ENCODE assay signal across 8 cellular contexts in the genomic region with DNA sequence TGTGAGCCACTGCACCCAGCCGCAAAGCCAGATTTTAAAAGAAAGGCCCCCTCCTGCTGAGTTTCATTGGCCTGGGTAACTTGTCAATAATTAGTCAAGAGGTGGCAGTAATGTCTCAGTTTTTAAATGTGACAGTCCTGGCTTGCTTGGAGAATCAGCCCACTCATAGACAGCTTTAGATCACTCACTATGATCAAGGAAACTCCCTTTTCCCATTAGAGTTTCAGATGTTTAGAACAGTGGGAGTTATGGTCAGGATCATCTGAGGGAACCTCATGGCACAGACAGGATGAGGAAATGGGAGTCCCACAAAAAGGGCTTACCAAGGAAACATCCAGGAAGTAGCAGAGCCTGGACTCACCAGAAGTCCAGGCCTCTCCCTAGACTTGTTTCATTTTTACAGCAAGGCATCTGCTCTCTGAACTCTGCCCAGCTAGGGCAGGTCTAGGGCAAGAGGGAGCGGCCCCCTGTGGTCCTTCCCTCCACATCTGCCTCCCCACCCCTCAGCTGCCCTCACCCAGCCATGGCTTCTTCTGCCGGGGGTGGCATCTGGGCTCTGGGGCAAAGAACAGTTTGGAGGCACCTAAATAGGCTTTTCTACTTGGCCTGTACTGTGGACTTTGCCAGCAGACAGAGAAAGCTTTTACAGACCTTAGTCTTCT. TPM values are rescaled to one million over a fixed set of nuclear protein-coding genes. Genes with fewer than 3 reads are reported as not detected.
DNase-seq lines count a peak whose midpoint lies in the region; ATAC-seq and TF ChIP-seq lines count a peak whose summit lies in the region.

No MANE protein-coding gene starts in this region.

- no peak overlapping the region for H3K27ac ChIP-seq in WERI-Rb-1

- H3K9ac ChIP-seq in Loucy (ENCODE audit: low read depth, low read length, poor library complexity, severe bottlenecking), result no peak overlapping the region

- H3K27me3 ChIP-seq in Loucy (ENCODE audit: insufficient read depth, low read length, poor library complexity, severe bottlenecking), result no peaks in the 10 kb centered on the region
- no peaks in the 10 kb centered on the region for H3K27me3 ChIP-seq in WERI-Rb-1 (ENCODE audit: insufficient read depth, low read depth, severe bottlenecking)

- H3K27me3 Mint-ChIP-seq in mesothelial cell of epicardium (ENCODE audit: low read depth), result peaks cover 1% of the 10 kb centered on the region

- H3K9me3 ChIP-seq in Loucy (ENCODE audit: insufficient read depth, low read depth, low read length) (no peaks in the 10 kb centered on the region), WERI-Rb-1 (ENCODE audit: severe bottlenecking) (no peaks in the 10 kb centered on the region)

- no peaks in the 10 kb centered on the region for H3K9me3 Mint-ChIP-seq in mesothelial cell of epicardium

- no peaks in the 10 kb centered on the region for H3F3A ChIP-seq in Loucy (ENCODE audit: low read depth)

- no peak overlapping the region for H3K4me2 ChIP-seq in Loucy (ENCODE audit: low read depth, low read length, poor library complexity, severe bottlenecking)

- H3K27ac Mint-ChIP-seq in mesothelial cell of epicardium, result no peak overlapping the region

- no peak overlapping the region for H3K4me3 Mint-ChIP-seq in mesothelial cell of epicardium

- no peaks in the 10 kb centered on the region for H3K36me3 ChIP-seq in Loucy (ENCODE audit: insufficient read depth, low read length)
- no peaks in the 10 kb centered on the region for H3K36me3 ChIP-seq in WERI-Rb-1

- H4K20me1 ChIP-seq in Loucy (ENCODE audit: insufficient read depth, low read length, poor library complexity, severe bottlenecking), result no peaks in the 10 kb centered on the region

- in situ Hi-C loops in ACHN (cut with HindIII; ENCODE audit: low pct_ligation_motif_present, low pct_unique_long_range_greater_than_20kb, low sequenced_read_pairs), result loop anchor here (25.0 kb wide), 1 partner anchor 255 kb away; no protein-coding TSS in a partner anchor
- in situ Hi-C loops in GM13977 (cut with MboI; ENCODE audit: low pct_unique_long_range_greater_than_20kb, low sequenced_read_pairs, unreplicated experiment), result no loop called here

- H3K9me2 ChIP-seq in Loucy (replicated peaks; ENCODE audit: low read depth, low read length), result no peaks in the 10 kb centered on the region

- no peaks in the 10 kb centered on the region for H3K79me2 ChIP-seq in Loucy (ENCODE audit: insufficient read depth, low read length)

- no peak overlapping the region for H2AFZ ChIP-seq in Loucy (ENCODE audit: low read length)

- no peak overlapping the region for H3K4me3 ChIP-seq in Loucy (ENCODE audit: low read length, poor library complexity, severe bottlenecking)
- H3K4me3 ChIP-seq in WERI-Rb-1 (ENCODE audit: low read depth, low read length), result no peak overlapping the region

- DNase-seq in ACHN (peak; percentile 76), GM13977 (ENCODE audit: low spot score) (peak; percentile 74), WERI-Rb-1 (peak; percentile 30), left ventricle myocardium superior (no peak), stromal cell of bone marrow (ENCODE audit: low read depth) (peak; percentile 39), mesothelial cell of epicardium (ENCODE audit: low spot score in 2 of 2, unreplicated experiment in 2 of 2) (no peak)

- no peaks in the 10 kb centered on the region for H3K36me3 Mint-ChIP-seq in mesothelial cell of epicardium

- TF ChIP-seq CTCF in GM13977 (IDR thresholded peaks at IDR 0.05; ENCODE audit: extremely low read depth, insufficient read depth, missing control alignments) (peak; percentile 50), Loucy (conservative IDR thresholded peaks at IDR 0.05; ENCODE audit: low read length) (peak; percentile 43), WERI-Rb-1 (IDR thresholded peaks at IDR 0.05; ENCODE audit: low read depth, low read length) (peak; percentile 15; the same call in 1 of the 2 replicates), mesothelial cell of epicardium (IDR thresholded peaks at IDR 0.05; ENCODE audit: unreplicated experiment) (no peak)

- ATAC-seq in left ventricle myocardium superior, result peak; percentile 90
- ATAC-seq in HG02981 (IDR thresholded peaks at IDR 0.05; ENCODE audit: unreplicated experiment), result no peak

- intact Hi-C loops in left ventricle myocardium superior (cut with micrococcal nuclease), result loop anchor here (2.0 kb wide), 1 partner anchor 245 kb away; no protein-coding TSS in a partner anchor

- peaks cover 6% of the 10 kb centered on the region for H3K4me1 Mint-ChIP-seq in mesothelial cell of epicardium

- no peaks in the 10 kb centered on the region for H3K4me1 ChIP-seq in Loucy (ENCODE audit: insufficient read depth, low read length, poor library complexity, severe bottlenecking)

RNA-seq across cellular contexts. Expression of a gene that starts 11.2 kb away (rescaled TPM):
- total RNA-seq in left ventricle myocardium superior (not detected), mesothelial cell of epicardium (not detected in 3 replicates)

Comparison
In these comparisons a context has a peak if more than half of its experiments do, and no peak if none do; other contexts are left out.
1. DNase-seq: peak in ACHN (single experiment), GM13977 (single experiment), WERI-Rb-1 (single experiment) and stromal cell of bone marrow (single experiment); none in left ventricle myocardium superior (single experiment) and mesothelial cell of epicardium (0 of 2).